Comparison of ENCODE assay signal across 1 cellular context in genomic region chr4:54727346-54727745, GRCh38.
TF ChIP-seq lines count a peak whose summit lies in the region.

No MANE protein-coding gene starts in this region.

TF ChIP-seq in GM12878, 131 proteins besides CTCF, POLR2A, EP300 and RAD21 (continued from another document):
- TF ChIP-seq MYB (IDR thresholded peaks at IDR 0.05; ENCODE audit: borderline replicate concordance, low read depth, low read length) (no peak), EED (IDR thresholded peaks at IDR 0.05; ENCODE audit: low read depth) (no peak), IKZF2 (IDR thresholded peaks at IDR 0.05) (peak in 1 of 2 experiments; percentile 43; a peak in 1 of 4 replicates), ATF2 (IDR thresholded peaks at IDR 0.05; ENCODE audit: low read length) (peak; percentile 18; the same call in 1 of the 2 replicates), RELB (IDR thresholded peaks at IDR 0.05; ENCODE audit: low read depth) (peak; percentile 73; the same call in 1 of the 2 replicates), IKZF1 (conservative IDR thresholded peaks at IDR 0.05) (peak; percentile 41; the same call in 1 of the 2 replicates), NFIC (IDR thresholded peaks at IDR 0.05; ENCODE audit: low read depth, low read length) (no peak), SMAD5 (IDR thresholded peaks at IDR 0.05; ENCODE audit: low read depth) (no peak)
